In the genomic region with DNA sequence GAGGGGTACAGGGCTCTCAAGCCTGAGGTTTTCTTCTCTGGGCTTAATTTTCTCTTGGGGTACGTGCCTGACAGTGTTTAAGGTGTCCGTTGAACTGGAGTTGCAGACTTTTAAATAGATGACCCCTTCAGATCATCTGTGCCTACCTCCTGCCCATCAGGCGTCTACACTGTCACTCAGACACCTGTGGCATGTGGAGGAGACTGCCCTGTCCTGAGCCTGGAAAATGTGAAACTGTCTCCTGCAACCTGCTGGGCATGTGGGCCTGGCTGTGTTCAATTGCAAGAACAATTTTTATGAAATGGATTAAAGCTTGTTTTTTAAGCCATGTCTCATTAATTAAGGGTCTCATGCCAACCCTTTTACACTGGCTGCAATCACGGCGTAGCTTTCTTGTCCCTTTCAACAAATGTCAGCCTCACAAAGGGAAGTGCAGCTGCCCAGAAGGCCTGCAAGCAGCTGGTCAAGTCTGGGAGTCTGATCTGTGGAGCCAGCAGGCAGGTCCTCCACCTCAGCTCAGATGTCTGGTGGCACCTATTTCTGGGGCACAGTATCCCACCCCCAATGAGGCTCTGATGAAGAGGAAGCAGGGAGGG, we compare ENCODE assay signal across 2 cellular contexts.
A peak's percentile ranks its signal among the peaks of the same experiment; 100 is the strongest.
TF ChIP-seq lines count a peak whose summit lies in the region.

No MANE protein-coding gene starts in this region.

TF ChIP-seq in HEK293, 187 proteins besides CTCF, POLR2A, EP300 and RAD21:
- TF ChIP-seq, protein P1, sequence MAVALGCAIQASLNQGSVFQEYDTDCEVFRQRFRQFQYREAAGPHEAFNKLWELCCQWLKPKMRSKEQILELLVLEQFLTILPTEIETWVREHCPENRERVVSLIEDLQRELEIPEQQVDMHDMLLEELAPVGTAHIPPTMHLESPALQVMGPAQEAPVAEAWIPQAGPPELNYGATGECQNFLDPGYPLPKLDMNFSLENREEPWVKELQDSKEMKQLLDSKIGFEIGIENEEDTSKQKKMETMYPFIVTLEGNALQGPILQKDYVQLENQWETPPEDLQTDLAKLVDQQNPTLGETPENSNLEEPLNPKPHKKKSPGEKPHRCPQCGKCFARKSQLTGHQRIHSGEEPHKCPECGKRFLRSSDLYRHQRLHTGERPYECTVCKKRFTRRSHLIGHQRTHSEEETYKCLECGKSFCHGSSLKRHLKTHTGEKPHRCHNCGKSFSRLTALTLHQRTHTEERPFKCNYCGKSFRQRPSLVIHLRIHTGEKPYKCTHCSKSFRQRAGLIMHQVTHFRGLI (tag by site-specific recombination; IDR thresholded peaks at IDR 0.05): no peak
- TF ChIP-seq ZBTB21 (tag by site-specific recombination; IDR thresholded peaks at IDR 0.05) (no peak), SCRT2 (tag by site-specific recombination; IDR thresholded peaks at IDR 0.05) (peak; percentile 88), SCRT1 (tag by site-specific recombination; IDR thresholded peaks at IDR 0.05; ENCODE audit: borderline replicate concordance) (peak; percentile 78; the same call in 1 of the 2 replicates)
- TF ChIP-seq, protein P2, sequence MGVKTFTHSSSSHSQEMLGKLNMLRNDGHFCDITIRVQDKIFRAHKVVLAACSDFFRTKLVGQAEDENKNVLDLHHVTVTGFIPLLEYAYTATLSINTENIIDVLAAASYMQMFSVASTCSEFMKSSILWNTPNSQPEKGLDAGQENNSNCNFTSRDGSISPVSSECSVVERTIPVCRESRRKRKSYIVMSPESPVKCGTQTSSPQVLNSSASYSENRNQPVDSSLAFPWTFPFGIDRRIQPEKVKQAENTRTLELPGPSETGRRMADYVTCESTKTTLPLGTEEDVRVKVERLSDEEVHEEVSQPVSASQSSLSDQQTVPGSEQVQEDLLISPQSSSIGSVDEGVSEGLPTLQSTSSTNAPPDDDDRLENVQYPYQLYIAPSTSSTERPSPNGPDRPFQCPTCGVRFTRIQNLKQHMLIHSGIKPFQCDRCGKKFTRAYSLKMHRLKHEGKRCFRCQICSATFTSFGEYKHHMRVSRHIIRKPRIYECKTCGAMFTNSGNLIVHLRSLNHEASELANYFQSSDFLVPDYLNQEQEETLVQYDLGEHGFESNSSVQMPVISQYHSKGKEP (tag by site-specific recombination; IDR thresholded peaks at IDR 0.05): no peak

TF ChIP-seq in HEK293T, 16 proteins besides CTCF, POLR2A, EP300 and RAD21:
- no peak for TF ChIP-seq NFRKB (IDR thresholded peaks at IDR 0.05)
- no peak for TF ChIP-seq HDGF (IDR thresholded peaks at IDR 0.05; ENCODE audit: borderline replicate concordance)
